ENCODE assay signal across 22 cellular contexts in genomic region chr1:40224040-40224439, GRCh38. TPM values are rescaled to one million over a fixed set of nuclear protein-coding genes. Genes with fewer than 3 reads are reported as not detected.
DNase-seq lines count a peak whose midpoint lies in the region; ATAC-seq and TF ChIP-seq lines count a peak whose summit lies in the region.
"Had no signal": no experiment of that assay in that cellular context is flagged by ENCODE, and none has a peak within 500 bp of the region (broad histone marks: within the 10 kb centered on the region; RNA-seq: fewer than 3 reads in every experiment).

No MANE protein-coding gene starts in this region.

- H2AK5ac ChIP-seq in mesenchymal stem cell (ENCODE audit: low read length, severe bottlenecking), result no peak overlapping the region

- H3K4me3 Mint-ChIP-seq in activated CD8-positive, alpha-beta T cell treated with anti-CD3 and anti-CD28 coated beads for 36 hours, result no peak overlapping the region
- no peak overlapping the region for H3K4me3 Mint-ChIP-seq in activated CD8-positive, alpha-beta T cell treated with anti-CD3 and anti-CD28 coated beads, Interleukin-2, amount 10 ng/mL, durations not matched to agents 7 days and 5 days
- no peak overlapping the region for H3K4me3 Mint-ChIP-seq in activated T-helper 17 cell treated with anti-CD3 and anti-CD28 coated beads, Interleukin-2, amount 50 U/mL, for 72 hours
- no peak overlapping the region for H3K4me3 Mint-ChIP-seq in stimulated activated naive CD8-positive, alpha-beta T cell treated with anti-CD3 and anti-CD28 coated beads, Interleukin-15, amount 100 ng/mL, for 72 hours
- H3K4me3 Mint-ChIP-seq: CD8-positive, alpha-beta T cell had no signal

- peak; percentile 18 for DNase-seq in activated CD8-positive, alpha-beta T cell treated with anti-CD3 and anti-CD28 coated beads for 36 hours
- DNase-seq in activated CD8-positive, alpha-beta T cell treated with anti-CD3 and anti-CD28 coated beads, Interleukin-2, amount 10 ng/mL, durations not matched to agents 7 days and 5 days, result no peak
- DNase-seq in stimulated activated CD4-positive, alpha-beta T cell treated with anti-CD3 and anti-CD28 coated beads, Interleukin-1b, Interleukin-23, amount 100 ng/mL, for 48 hours, result peak; percentile 20
- no peak for DNase-seq in stimulated activated CD4-positive, alpha-beta T cell treated with anti-CD3 and anti-CD28 coated beads, Interleukin-12 subunit alpha, Interleukin-12 subunit beta, amount 100 ng/mL, for 4 hours
- DNase-seq in stimulated activated naive CD8-positive, alpha-beta T cell treated with anti-CD3 and anti-CD28 coated beads, Interleukin-15, amount 100 ng/mL, for 72 hours, result no peak
- no peak for DNase-seq in mesenchymal stem cell
- DNase-seq: CD8-positive, alpha-beta T cell; DMS53; EL; H7; MV-4-11; NCI-H187; NCI-H2107; NCI-H510A; NCI-H774; OCI-M1; Right ventricle myocardium superior had no signal

- no peak overlapping the region for H3K23ac ChIP-seq in mesenchymal stem cell (ENCODE audit: low read length in 2 of 2)

- no peak overlapping the region for H2BK15ac ChIP-seq in mesenchymal stem cell (ENCODE audit: low read depth, poor library complexity, severe bottlenecking)

- no peak overlapping the region for H3K18ac ChIP-seq in mesenchymal stem cell (ENCODE audit: low read depth in 1 of 2, low read length in 2 of 2)

- H3K36me3 Mint-ChIP-seq in activated CD8-positive, alpha-beta T cell treated with anti-CD3 and anti-CD28 coated beads for 36 hours (ENCODE audit: low read depth), result peaks cover 16% of the 10 kb centered on the region
- H3K36me3 Mint-ChIP-seq in activated CD8-positive, alpha-beta T cell treated with anti-CD3 and anti-CD28 coated beads, Interleukin-2, amount 10 ng/mL, durations not matched to agents 7 days and 5 days (ENCODE audit: low read depth), result peaks cover 23% of the 10 kb centered on the region
- peaks cover 88% of the 10 kb centered on the region for H3K36me3 Mint-ChIP-seq in activated T-helper 17 cell treated with anti-CD3 and anti-CD28 coated beads, Interleukin-2, amount 50 U/mL, for 72 hours (ENCODE audit: low read depth)

- H3K14ac ChIP-seq in mesenchymal stem cell (ENCODE audit: low read length in 2 of 2), result no peak overlapping the region

- H3K4me2 ChIP-seq in mesenchymal stem cell (ENCODE audit: low read length, poor library complexity, severe bottlenecking), result no peak overlapping the region
- H3K4me2 ChIP-seq: BLaER1 treated with 17β-estradiol and CSF1 and Interleukin-3, amounts not matched to agents 10 nM and 100 nM; KMS-11 had no signal

- no peak overlapping the region for H2BK120ac ChIP-seq in mesenchymal stem cell (ENCODE audit: low read depth, low read length)

- H3K36me3 ChIP-seq in mesenchymal stem cell (ENCODE audit: control insufficient read depth in 1 of 2, insufficient read depth in 2 of 2, low read depth in 1 of 2, low read length in 2 of 2), result peaks cover 6 to 26% of the 10 kb centered on the region in 2 experiments

- no peak overlapping the region for H2BK5ac ChIP-seq in mesenchymal stem cell (ENCODE audit: low read depth, low read length, poor library complexity, severe bottlenecking)

- peaks cover 19% of the 10 kb centered on the region for H3K79me1 ChIP-seq in mesenchymal stem cell (replicated peaks; ENCODE audit: low read length, poor library complexity, severe bottlenecking)

- CTCF ChIA-PET in activated CD8-positive, alpha-beta T cell treated with anti-CD3 and anti-CD28 coated beads for 36 hours (lab: Charles Lee), result interaction anchor here (0.7 to 2.1 kb wide), 3 partner anchors 33 to 80 kb away, joined by 3 to 6 read pairs (median 3); no protein-coding TSS in a partner anchor
- CTCF ChIA-PET in activated CD8-positive, alpha-beta T cell treated with anti-CD3 and anti-CD28 coated beads, Interleukin-2, amount 10 ng/mL, durations not matched to agents 7 days and 5 days (lab: Charles Lee), result interaction anchor here (1.4 to 3.6 kb wide), 3 partner anchors 13 to 72 kb away, joined by 3 to 14 read pairs (median 4); no protein-coding TSS in a partner anchor

- no peak overlapping the region for H2BK12ac ChIP-seq in mesenchymal stem cell (ENCODE audit: low read length in 2 of 2)

- H3K9me3 ChIP-seq in mesenchymal stem cell (ENCODE audit: control insufficient read depth, low read length), result no peaks in the 10 kb centered on the region
- H3K9me3 ChIP-seq: BLaER1 treated with 17β-estradiol and CSF1 and Interleukin-3, amounts not matched to agents 10 nM and 100 nM had no signal

- no peak overlapping the region for H3K9ac ChIP-seq in mesenchymal stem cell (ENCODE audit: low read length)
- H3K9ac ChIP-seq: BLaER1 treated with 17β-estradiol and CSF1 and Interleukin-3, amounts not matched to agents 10 nM and 100 nM; KMS-11 had no signal

- no peak overlapping the region for H4K8ac ChIP-seq in mesenchymal stem cell (ENCODE audit: low read length)

- no peaks in the 10 kb centered on the region for H3K27me3 ChIP-seq in mesenchymal stem cell (ENCODE audit: control insufficient read depth in 1 of 2, insufficient read depth in 1 of 2, low read length in 2 of 2)
- H3K27me3 ChIP-seq: BLaER1 treated with 17β-estradiol and CSF1 and Interleukin-3, amounts not matched to agents 10 nM and 100 nM had no signal

- no peak for TF ChIP-seq CTCF in activated CD8-positive, alpha-beta T cell treated with anti-CD3 and anti-CD28 coated beads for 36 hours (IDR thresholded peaks at IDR 0.05)

- peak overlapping the region; percentile 34 for H3K27ac Mint-ChIP-seq in activated CD8-positive, alpha-beta T cell treated with anti-CD3 and anti-CD28 coated beads for 36 hours
- H3K27ac Mint-ChIP-seq in activated CD8-positive, alpha-beta T cell treated with anti-CD3 and anti-CD28 coated beads, Interleukin-2, amount 10 ng/mL, durations not matched to agents 7 days and 5 days, result no peak overlapping the region
- H3K27ac Mint-ChIP-seq in activated T-helper 17 cell treated with anti-CD3 and anti-CD28 coated beads, Interleukin-2, amount 50 U/mL, for 72 hours, result no peak overlapping the region
- H3K27ac Mint-ChIP-seq in stimulated activated naive CD8-positive, alpha-beta T cell treated with anti-CD3 and anti-CD28 coated beads, Interleukin-15, amount 100 ng/mL, for 72 hours, result no peak overlapping the region
- H3K27ac Mint-ChIP-seq: CD8-positive, alpha-beta T cell had no signal

- H3K27ac ChIP-seq in mesenchymal stem cell (ENCODE audit: low read length, poor library complexity, severe bottlenecking), result no peak overlapping the region
- H3K27ac ChIP-seq: BLaER1 treated with 17β-estradiol and CSF1 and Interleukin-3, amounts not matched to agents 10 nM and 100 nM; KMS-11 had no signal

- no peak overlapping the region for H4K91ac ChIP-seq in mesenchymal stem cell (ENCODE audit: low read length)

- H3K4ac ChIP-seq in mesenchymal stem cell (ENCODE audit: low read depth in 1 of 2, low read length in 2 of 2), result no peak overlapping the region

- H3K4me1 ChIP-seq in mesenchymal stem cell (ENCODE audit: control insufficient read depth, insufficient read depth, low read depth, low read length), result no peaks in the 10 kb centered on the region
- H3K4me1 ChIP-seq: BLaER1 treated with 17β-estradiol and CSF1 and Interleukin-3, amounts not matched to agents 10 nM and 100 nM had no signal

- no peak overlapping the region for H3K4me3 ChIP-seq in mesenchymal stem cell (ENCODE audit: insufficient read depth in 1 of 2, low read depth in 1 of 2, low read length in 2 of 2)
- H3K4me3 ChIP-seq: BLaER1 treated with 17β-estradiol and CSF1 and Interleukin-3, amounts not matched to agents 10 nM and 100 nM had no signal

- intact Hi-C loops in activated CD8-positive, alpha-beta T cell treated with anti-CD3 and anti-CD28 coated beads for 36 hours (cut with micrococcal nuclease), result no loop called here

- no peak overlapping the region for H2AFZ ChIP-seq in mesenchymal stem cell (ENCODE audit: low read depth, low read length)

- H3K9me3 Mint-ChIP-seq in activated CD8-positive, alpha-beta T cell treated with anti-CD3 and anti-CD28 coated beads for 36 hours, result no peaks in the 10 kb centered on the region
- H3K9me3 Mint-ChIP-seq in activated CD8-positive, alpha-beta T cell treated with anti-CD3 and anti-CD28 coated beads, Interleukin-2, amount 10 ng/mL, durations not matched to agents 7 days and 5 days (ENCODE audit: insufficient read depth), result no peaks in the 10 kb centered on the region
- H3K9me3 Mint-ChIP-seq in activated T-helper 17 cell treated with anti-CD3 and anti-CD28 coated beads, Interleukin-2, amount 50 U/mL, for 72 hours, result no peaks in the 10 kb centered on the region
- no peaks in the 10 kb centered on the region for H3K9me3 Mint-ChIP-seq in stimulated activated naive CD8-positive, alpha-beta T cell treated with anti-CD3 and anti-CD28 coated beads, Interleukin-15, amount 100 ng/mL, for 72 hours
- H3K9me3 Mint-ChIP-seq: CD8-positive, alpha-beta T cell had no signal

- POLR2A ChIA-PET in activated CD8-positive, alpha-beta T cell treated with anti-CD3 and anti-CD28 coated beads for 36 hours (lab: Charles Lee), result interaction anchor here (0.6 to 1.4 kb wide), 3 partner anchors 9 to 34 kb away, joined by 3 to 6 read pairs (median 3); no protein-coding TSS in a partner anchor
- POLR2A ChIA-PET in activated CD8-positive, alpha-beta T cell treated with anti-CD3 and anti-CD28 coated beads, Interleukin-2, amount 10 ng/mL, durations not matched to agents 7 days and 5 days (lab: Charles Lee), result interaction anchor here (0.5 kb wide), 1 partner anchor 18 kb away, joined by 4 read pairs; no protein-coding TSS in a partner anchor

- peak; percentile 79 for ATAC-seq in activated CD8-positive, alpha-beta T cell treated with anti-CD3 and anti-CD28 coated beads for 36 hours
- ATAC-seq in activated CD8-positive, alpha-beta T cell treated with anti-CD3 and anti-CD28 coated beads, Interleukin-2, amount 10 ng/mL, durations not matched to agents 7 days and 5 days, result no peak
- ATAC-seq in activated T-helper 17 cell treated with anti-CD3 and anti-CD28 coated beads, Interleukin-2, amount 50 U/mL, for 72 hours (replicated peaks), result peak; percentile 93
- ATAC-seq in stimulated activated naive CD8-positive, alpha-beta T cell treated with anti-CD3 and anti-CD28 coated beads, Interleukin-15, amount 100 ng/mL, for 72 hours, result peak; percentile 78
- ATAC-seq in GM21447 (IDR thresholded peaks at IDR 0.05; ENCODE audit: unreplicated experiment), result no peak
- ATAC-seq: CD8-positive, alpha-beta T cell had no signal

- H3K27me3 Mint-ChIP-seq in activated CD8-positive, alpha-beta T cell treated with anti-CD3 and anti-CD28 coated beads for 36 hours, result no peaks in the 10 kb centered on the region
- H3K27me3 Mint-ChIP-seq in activated CD8-positive, alpha-beta T cell treated with anti-CD3 and anti-CD28 coated beads, Interleukin-2, amount 10 ng/mL, durations not matched to agents 7 days and 5 days (ENCODE audit: low read depth), result no peaks in the 10 kb centered on the region
- H3K27me3 Mint-ChIP-seq in activated T-helper 17 cell treated with anti-CD3 and anti-CD28 coated beads, Interleukin-2, amount 50 U/mL, for 72 hours, result no peaks in the 10 kb centered on the region
- no peaks in the 10 kb centered on the region for H3K27me3 Mint-ChIP-seq in stimulated activated naive CD8-positive, alpha-beta T cell treated with anti-CD3 and anti-CD28 coated beads, Interleukin-15, amount 100 ng/mL, for 72 hours

- peaks cover 30% of the 10 kb centered on the region for H3K4me1 Mint-ChIP-seq in activated CD8-positive, alpha-beta T cell treated with anti-CD3 and anti-CD28 coated beads for 36 hours (ENCODE audit: low read depth)
- H3K4me1 Mint-ChIP-seq in activated CD8-positive, alpha-beta T cell treated with anti-CD3 and anti-CD28 coated beads, Interleukin-2, amount 10 ng/mL, durations not matched to agents 7 days and 5 days (ENCODE audit: low read depth), result peaks cover 17% of the 10 kb centered on the region
- peaks cover 4% of the 10 kb centered on the region for H3K4me1 Mint-ChIP-seq in activated T-helper 17 cell treated with anti-CD3 and anti-CD28 coated beads, Interleukin-2, amount 50 U/mL, for 72 hours
- H3K4me1 Mint-ChIP-seq in stimulated activated naive CD8-positive, alpha-beta T cell treated with anti-CD3 and anti-CD28 coated beads, Interleukin-15, amount 100 ng/mL, for 72 hours, result peaks cover 22% of the 10 kb centered on the region

- 100% methylated on average over 4 of the region's 6 CpGs for WGBS in mesenchymal stem cell

RNA-seq across cellular contexts. Expression of gene TMCO2, which starts 23.7 kb away (rescaled TPM):
- total RNA-seq in activated CD8-positive, alpha-beta T cell treated with anti-CD3 and anti-CD28 coated beads for 36 hours, result not detected
- not detected for total RNA-seq in activated CD8-positive, alpha-beta T cell treated with anti-CD3 and anti-CD28 coated beads, Interleukin-2, amount 10 ng/mL, durations not matched to agents 7 days and 5 days
- under 1 TPM in 1 of 2 donors, not detected in 1; 0.50 TPM for total RNA-seq in activated T-helper 17 cell treated with anti-CD3 and anti-CD28 coated beads, Interleukin-2, amount 50 U/mL, for 72 hours
- polyA plus RNA-seq in mesenchymal stem cell (2013, experiment 1 of 2), result not detected
- not detected for polyA plus RNA-seq in mesenchymal stem cell (2013, experiment 2 of 2)
- total RNA-seq: CD8-positive, alpha-beta T cell; HT-29; Right ventricle myocardium superior had no signal

RNA-seq across cellular contexts. Expression of gene ZMPSTE24, which starts 34.0 kb away (rescaled TPM):
- total RNA-seq in activated CD8-positive, alpha-beta T cell treated with anti-CD3 and anti-CD28 coated beads for 36 hours, result 10 to 100 TPM; 20.1 to 21.2 TPM
- total RNA-seq in activated CD8-positive, alpha-beta T cell treated with anti-CD3 and anti-CD28 coated beads, Interleukin-2, amount 10 ng/mL, durations not matched to agents 7 days and 5 days, result 10 to 100 TPM; 28.9 to 29.8 TPM
- total RNA-seq in activated T-helper 17 cell treated with anti-CD3 and anti-CD28 coated beads, Interleukin-2, amount 50 U/mL, for 72 hours, result 10 to 100 TPM; 26.1 to 36.4 TPM
- 49.7 TPM for polyA plus RNA-seq in mesenchymal stem cell (2013, experiment 1 of 2)
- polyA plus RNA-seq in mesenchymal stem cell (2013, experiment 2 of 2), result 51.8 TPM

Comparison
In these comparisons a context has a peak if more than half of its experiments do, and no peak if none do; other contexts are left out.
1. ATAC-seq: peak in activated CD8-positive, alpha-beta T cell treated with anti-CD3 and anti-CD28 coated beads for 36 hours (single experiment), activated T-helper 17 cell treated with anti-CD3 and anti-CD28 coated beads, Interleukin-2, amount 50 U/mL, for 72 hours (single experiment) and stimulated activated naive CD8-positive, alpha-beta T cell treated with anti-CD3 and anti-CD28 coated beads, Interleukin-15, amount 100 ng/mL, for 72 hours (single experiment); none in activated CD8-positive, alpha-beta T cell treated with anti-CD3 and anti-CD28 coated beads, Interleukin-2, amount 10 ng/mL, durations not matched to agents 7 days and 5 days (single experiment) and GM21447 (single experiment).
2. DNase-seq: peak in activated CD8-positive, alpha-beta T cell treated with anti-CD3 and anti-CD28 coated beads for 36 hours (single experiment) and stimulated activated CD4-positive, alpha-beta T cell treated with anti-CD3 and anti-CD28 coated beads, Interleukin-1b, Interleukin-23, amount 100 ng/mL, for 48 hours (single experiment); none in activated CD8-positive, alpha-beta T cell treated with anti-CD3 and anti-CD28 coated beads, Interleukin-2, amount 10 ng/mL, durations not matched to agents 7 days and 5 days (single experiment), stimulated activated CD4-positive, alpha-beta T cell treated with anti-CD3 and anti-CD28 coated beads, Interleukin-12 subunit alpha, Interleukin-12 subunit beta, amount 100 ng/mL, for 4 hours (single experiment), stimulated activated naive CD8-positive, alpha-beta T cell treated with anti-CD3 and anti-CD28 coated beads, Interleukin-15, amount 100 ng/mL, for 72 hours (0 of 2) and mesenchymal stem cell (single experiment).